Comparison of ENCODE assay signal across 1 cellular context in genomic region chr19:51702754-51703654, GRCh38.
TF ChIP-seq lines count a peak whose summit lies in the region.

No MANE protein-coding gene starts in this region.

TF ChIP-seq in HCT116, 20 proteins besides CTCF, POLR2A, EP300 and RAD21 (continued from another document):
- TF ChIP-seq, protein P1, sequence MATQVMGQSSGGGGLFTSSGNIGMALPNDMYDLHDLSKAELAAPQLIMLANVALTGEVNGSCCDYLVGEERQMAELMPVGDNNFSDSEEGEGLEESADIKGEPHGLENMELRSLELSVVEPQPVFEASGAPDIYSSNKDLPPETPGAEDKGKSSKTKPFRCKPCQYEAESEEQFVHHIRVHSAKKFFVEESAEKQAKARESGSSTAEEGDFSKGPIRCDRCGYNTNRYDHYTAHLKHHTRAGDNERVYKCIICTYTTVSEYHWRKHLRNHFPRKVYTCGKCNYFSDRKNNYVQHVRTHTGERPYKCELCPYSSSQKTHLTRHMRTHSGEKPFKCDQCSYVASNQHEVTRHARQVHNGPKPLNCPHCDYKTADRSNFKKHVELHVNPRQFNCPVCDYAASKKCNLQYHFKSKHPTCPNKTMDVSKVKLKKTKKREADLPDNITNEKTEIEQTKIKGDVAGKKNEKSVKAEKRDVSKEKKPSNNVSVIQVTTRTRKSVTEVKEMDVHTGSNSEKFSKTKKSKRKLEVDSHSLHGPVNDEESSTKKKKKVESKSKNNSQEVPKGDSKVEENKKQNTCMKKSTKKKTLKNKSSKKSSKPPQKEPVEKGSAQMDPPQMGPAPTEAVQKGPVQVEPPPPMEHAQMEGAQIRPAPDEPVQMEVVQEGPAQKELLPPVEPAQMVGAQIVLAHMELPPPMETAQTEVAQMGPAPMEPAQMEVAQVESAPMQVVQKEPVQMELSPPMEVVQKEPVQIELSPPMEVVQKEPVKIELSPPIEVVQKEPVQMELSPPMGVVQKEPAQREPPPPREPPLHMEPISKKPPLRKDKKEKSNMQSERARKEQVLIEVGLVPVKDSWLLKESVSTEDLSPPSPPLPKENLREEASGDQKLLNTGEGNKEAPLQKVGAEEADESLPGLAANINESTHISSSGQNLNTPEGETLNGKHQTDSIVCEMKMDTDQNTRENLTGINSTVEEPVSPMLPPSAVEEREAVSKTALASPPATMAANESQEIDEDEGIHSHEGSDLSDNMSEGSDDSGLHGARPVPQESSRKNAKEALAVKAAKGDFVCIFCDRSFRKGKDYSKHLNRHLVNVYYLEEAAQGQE (IDR thresholded peaks at IDR 0.05; ENCODE audit: low read depth), result no peak
